Comparison of ENCODE assay signal across 9 cellular contexts in the genomic region with DNA sequence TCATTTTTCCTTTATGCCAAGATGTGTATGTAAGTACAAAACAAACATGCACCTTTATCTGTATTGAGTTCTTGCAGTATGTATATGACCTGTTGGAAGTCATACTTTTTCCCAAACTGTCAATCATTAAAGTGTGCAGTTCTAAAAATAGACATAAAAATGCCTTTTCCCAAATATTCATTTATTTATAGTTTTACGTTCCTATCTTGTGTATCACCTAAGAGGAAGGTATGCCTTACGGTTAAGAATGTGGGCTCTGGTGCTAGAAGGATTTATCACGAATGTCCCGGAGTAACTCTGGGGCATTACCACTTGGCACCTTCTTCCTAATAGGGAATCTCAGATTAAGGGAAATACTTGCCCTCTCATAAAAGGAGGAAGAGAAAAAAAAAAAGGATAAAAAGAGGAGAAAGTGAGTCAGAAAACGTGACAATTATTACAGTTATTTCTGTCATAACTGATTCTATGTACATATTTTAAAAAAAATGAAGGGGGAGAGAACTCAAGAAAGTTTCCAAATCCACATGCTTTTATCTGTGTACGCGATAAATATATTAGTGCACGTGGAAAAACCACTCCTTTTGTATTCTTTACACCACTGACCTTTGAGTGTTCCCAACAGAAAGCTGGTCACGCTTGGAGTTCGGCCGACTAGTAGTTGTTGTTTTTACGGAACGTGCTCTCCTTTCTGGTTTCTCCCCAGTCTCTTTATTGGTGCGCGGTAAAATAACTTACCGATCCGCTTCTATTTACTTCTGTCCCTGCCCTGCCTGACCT.
A peak's percentile ranks its signal among the peaks of the same experiment; 100 is the strongest.
DNase-seq lines count a peak whose midpoint lies in the region; FAIRE-seq lines count a peak whose summit lies in the region.
"Had no signal": no experiment of that assay in that cellular context is flagged by ENCODE, and none has a peak within 500 bp of the region (broad histone marks: within the 10 kb centered on the region; RNA-seq: fewer than 3 reads in every experiment).

No MANE protein-coding gene starts in this region.

- H3K27ac ChIP-seq in substantia nigra (ENCODE audit: low read depth, low read length, poor library complexity, severe bottlenecking) = peak overlapping the region; percentile 90

- intact Hi-C loops in head of caudate nucleus (cut with DNase I) = no loop called here

- DNase-seq in NCI-H2171 treated with DMSO at 0.1 percent for 48 hours (lab: John Stamatoyannopoulos, UW) (peak; percentile 7), NCI-H2171 (lab: John Stamatoyannopoulos, UW) (no peak), RCC 7860 (ENCODE audit: low spot score) (peak; percentile 23), hepatic stellate cell (ENCODE audit: low spot score) (peak; percentile 12), substantia nigra (lab: John Stamatoyannopoulos, UW) (no peak), HPDE6-E6E7 (ENCODE audit: extremely low spot score) (no peak), NCI-H526 (lab: John Stamatoyannopoulos, UW) (no peak), head of caudate nucleus (no peak)

- FAIRE-seq in RCC 7860 (lab: Jason Lieb, UNC) = no peak
- FAIRE-seq: G401.6 had no signal

Comparison
In these comparisons a context has a peak if more than half of its experiments do, and no peak if none do; other contexts are left out.
1. DNase-seq: peak in NCI-H2171 treated with DMSO at 0.1 percent for 48 hours (single experiment), RCC 7860 (single experiment) and hepatic stellate cell (single experiment); none in NCI-H2171 (single experiment), substantia nigra (0 of 49), HPDE6-E6E7 (single experiment), NCI-H526 (0 of 2) and head of caudate nucleus (0 of 42).